1 cellular context compared by ENCODE assay signal in the genomic region with DNA sequence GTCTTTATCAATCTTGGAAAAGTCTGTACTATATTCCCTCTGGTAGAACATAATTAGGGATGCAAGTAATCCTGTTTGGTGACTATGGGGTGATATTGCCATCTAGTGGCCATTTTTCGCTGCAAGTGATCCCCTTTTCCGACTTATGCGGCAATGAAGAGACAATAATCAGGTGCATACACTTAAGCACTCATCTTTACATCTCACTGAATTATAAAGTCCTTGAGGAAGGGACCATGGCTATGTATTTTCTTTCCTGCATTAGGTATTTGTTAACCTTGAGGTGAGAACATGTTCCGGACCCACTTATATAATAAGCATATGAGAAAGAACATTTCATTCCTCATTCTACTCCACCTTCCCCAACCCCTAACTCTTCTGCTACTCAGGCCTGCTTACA.
TF ChIP-seq lines count a peak whose summit lies in the region.

No MANE protein-coding gene starts in this region.

TF ChIP-seq in GM23338, 12 proteins besides CTCF, POLR2A, EP300 and RAD21 (continued from another document):
- TF ChIP-seq, protein P1, sequence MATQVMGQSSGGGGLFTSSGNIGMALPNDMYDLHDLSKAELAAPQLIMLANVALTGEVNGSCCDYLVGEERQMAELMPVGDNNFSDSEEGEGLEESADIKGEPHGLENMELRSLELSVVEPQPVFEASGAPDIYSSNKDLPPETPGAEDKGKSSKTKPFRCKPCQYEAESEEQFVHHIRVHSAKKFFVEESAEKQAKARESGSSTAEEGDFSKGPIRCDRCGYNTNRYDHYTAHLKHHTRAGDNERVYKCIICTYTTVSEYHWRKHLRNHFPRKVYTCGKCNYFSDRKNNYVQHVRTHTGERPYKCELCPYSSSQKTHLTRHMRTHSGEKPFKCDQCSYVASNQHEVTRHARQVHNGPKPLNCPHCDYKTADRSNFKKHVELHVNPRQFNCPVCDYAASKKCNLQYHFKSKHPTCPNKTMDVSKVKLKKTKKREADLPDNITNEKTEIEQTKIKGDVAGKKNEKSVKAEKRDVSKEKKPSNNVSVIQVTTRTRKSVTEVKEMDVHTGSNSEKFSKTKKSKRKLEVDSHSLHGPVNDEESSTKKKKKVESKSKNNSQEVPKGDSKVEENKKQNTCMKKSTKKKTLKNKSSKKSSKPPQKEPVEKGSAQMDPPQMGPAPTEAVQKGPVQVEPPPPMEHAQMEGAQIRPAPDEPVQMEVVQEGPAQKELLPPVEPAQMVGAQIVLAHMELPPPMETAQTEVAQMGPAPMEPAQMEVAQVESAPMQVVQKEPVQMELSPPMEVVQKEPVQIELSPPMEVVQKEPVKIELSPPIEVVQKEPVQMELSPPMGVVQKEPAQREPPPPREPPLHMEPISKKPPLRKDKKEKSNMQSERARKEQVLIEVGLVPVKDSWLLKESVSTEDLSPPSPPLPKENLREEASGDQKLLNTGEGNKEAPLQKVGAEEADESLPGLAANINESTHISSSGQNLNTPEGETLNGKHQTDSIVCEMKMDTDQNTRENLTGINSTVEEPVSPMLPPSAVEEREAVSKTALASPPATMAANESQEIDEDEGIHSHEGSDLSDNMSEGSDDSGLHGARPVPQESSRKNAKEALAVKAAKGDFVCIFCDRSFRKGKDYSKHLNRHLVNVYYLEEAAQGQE (IDR thresholded peaks at IDR 0.05; ENCODE audit: unreplicated experiment): no peak
- TF ChIP-seq STAT1 (IDR thresholded peaks at IDR 0.05; ENCODE audit: unreplicated experiment): no peak
